ENCODE assay signal across 8 cellular contexts in genomic region chr5:53560028-53560427, GRCh38. TPM values are rescaled to one million over a fixed set of nuclear protein-coding genes. Genes with fewer than 3 reads are reported as not detected.
DNase-seq lines count a peak whose midpoint lies in the region; ATAC-seq and TF ChIP-seq lines count a peak whose summit lies in the region.

No MANE protein-coding gene starts in this region.

- no peak overlapping the region for H3K27ac Mint-ChIP-seq in activated CD4-positive, alpha-beta T cell treated with anti-CD3 and anti-CD28 coated beads for 36 hours
- no peak overlapping the region for H3K27ac Mint-ChIP-seq in activated T-helper 1 cell treated with anti-CD3 and anti-CD28 coated beads, Interleukin-12 subunit alpha, Interleukin-12 subunit beta, Interleukin-2, Interleukin-4 antibody, amounts not matched to agents 30 ng/mL and 10 ng/mL and 1 ng/mL, durations not matched to agents 14 hours and 24 hours and 36 hours

- peaks cover 25% of the 10 kb centered on the region for H3K4me1 Mint-ChIP-seq in activated CD4-positive, alpha-beta T cell treated with anti-CD3 and anti-CD28 coated beads for 36 hours
- H3K4me1 Mint-ChIP-seq in activated T-helper 1 cell treated with anti-CD3 and anti-CD28 coated beads, Interleukin-12 subunit alpha, Interleukin-12 subunit beta, Interleukin-2, Interleukin-4 antibody, amounts not matched to agents 30 ng/mL and 10 ng/mL and 1 ng/mL, durations not matched to agents 14 hours and 24 hours and 36 hours (ENCODE audit: low read depth): peaks cover 17% of the 10 kb centered on the region

- WGBS in suprapubic skin: 16% methylated on average over 5 of the region's 5 CpGs

- ATAC-seq in activated CD4-positive, alpha-beta T cell treated with anti-CD3 and anti-CD28 coated beads for 36 hours: peak; percentile 7
- ATAC-seq in HG03066 (IDR thresholded peaks at IDR 0.05; ENCODE audit: low read depth, unreplicated experiment): peak; percentile 5

- H3K36me3 ChIP-seq in iPS-18a (ENCODE audit: control insufficient read depth, low read depth, low read length): no peaks in the 10 kb centered on the region
- no peaks in the 10 kb centered on the region for H3K36me3 ChIP-seq in suprapubic skin

- peaks cover 6% of the 10 kb centered on the region for H3K9me3 ChIP-seq in iPS-18a (ENCODE audit: control insufficient read depth, low read depth, low read length)
- no peaks in the 10 kb centered on the region for H3K9me3 ChIP-seq in suprapubic skin

- peak overlapping the region; percentile 84 for H3K4me3 Mint-ChIP-seq in activated CD4-positive, alpha-beta T cell treated with anti-CD3 and anti-CD28 coated beads for 36 hours
- H3K4me3 Mint-ChIP-seq in activated T-helper 1 cell treated with anti-CD3 and anti-CD28 coated beads, Interleukin-12 subunit alpha, Interleukin-12 subunit beta, Interleukin-2, Interleukin-4 antibody, amounts not matched to agents 30 ng/mL and 10 ng/mL and 1 ng/mL, durations not matched to agents 14 hours and 24 hours and 36 hours: peak overlapping the region; percentile 95

- POLR2A ChIA-PET in activated CD4-positive, alpha-beta T cell treated with anti-CD3 and anti-CD28 coated beads for 36 hours (lab: Charles Lee): no interaction called here

- H3K9ac ChIP-seq in iPS-18a (ENCODE audit: low read length): peak overlapping the region; percentile 83

- H3K27me3 Mint-ChIP-seq in activated CD4-positive, alpha-beta T cell treated with anti-CD3 and anti-CD28 coated beads for 36 hours: peaks cover 23% of the 10 kb centered on the region
- peaks cover 18% of the 10 kb centered on the region for H3K27me3 Mint-ChIP-seq in activated T-helper 1 cell treated with anti-CD3 and anti-CD28 coated beads, Interleukin-12 subunit alpha, Interleukin-12 subunit beta, Interleukin-2, Interleukin-4 antibody, amounts not matched to agents 30 ng/mL and 10 ng/mL and 1 ng/mL, durations not matched to agents 14 hours and 24 hours and 36 hours (ENCODE audit: insufficient read depth)

- no peak for TF ChIP-seq EP300 in suprapubic skin (IDR thresholded peaks at IDR 0.05)

- peaks cover 8% of the 10 kb centered on the region for H3K36me3 Mint-ChIP-seq in activated CD4-positive, alpha-beta T cell treated with anti-CD3 and anti-CD28 coated beads for 36 hours (ENCODE audit: low read depth)
- H3K36me3 Mint-ChIP-seq in activated T-helper 1 cell treated with anti-CD3 and anti-CD28 coated beads, Interleukin-12 subunit alpha, Interleukin-12 subunit beta, Interleukin-2, Interleukin-4 antibody, amounts not matched to agents 30 ng/mL and 10 ng/mL and 1 ng/mL, durations not matched to agents 14 hours and 24 hours and 36 hours (ENCODE audit: low read depth): no peaks in the 10 kb centered on the region

- no peak for TF ChIP-seq CTCF in suprapubic skin (IDR thresholded peaks at IDR 0.05)

- H3K27me3 ChIP-seq in iPS-18a (ENCODE audit: control insufficient read depth, insufficient read depth, low read length) (no peaks in the 10 kb centered on the region), suprapubic skin (peaks cover 3% of the 10 kb centered on the region)

- intact Hi-C loops in activated CD4-positive, alpha-beta T cell treated with anti-CD3 and anti-CD28 coated beads for 36 hours (cut with DNase I, micrococcal nuclease): loop anchor here (2.0 to 5.0 kb wide), 4 partner anchors 77 to 751 kb away; partner anchors contain the start of genes ARL15 (in 1 of the 2), FST (in 1 of the 2) and MOCS2 (in 1 of the 2)
- intact Hi-C loops in activated T-helper 1 cell treated with anti-CD3 and anti-CD28 coated beads, Interleukin-12 subunit alpha, Interleukin-12 subunit beta, Interleukin-2, Interleukin-4 antibody, amounts not matched to agents 30 ng/mL and 10 ng/mL and 1 ng/mL, durations not matched to agents 14 hours and 24 hours and 36 hours (cut with micrococcal nuclease): loop anchor here (2.0 to 5.0 kb wide), 2 partner anchors 77 to 752 kb away; partner anchors contain the start of gene ARL15

- TF ChIP-seq POLR2A in suprapubic skin (IDR thresholded peaks at IDR 0.05): no peak

- H3K27ac ChIP-seq in iPS-18a (ENCODE audit: low read length): peak overlapping the region; percentile 86
- H3K27ac ChIP-seq in suprapubic skin: no peak overlapping the region

- DNase-seq in activated CD4-positive, alpha-beta T cell treated with anti-CD3 and anti-CD28 coated beads for 36 hours: no peak
- DNase-seq in activated CD4-positive, alpha-beta T cell treated with anti-CD3 and anti-CD28 coated beads, Interleukin-2, amount 50 U/mL, for 1 hour: no peak
- DNase-seq in activated T-helper 1 cell treated with anti-CD3 and anti-CD28 coated beads, Interleukin-12 subunit alpha, Interleukin-12 subunit beta, Interleukin-2, Interleukin-4 antibody, amounts not matched to agents 30 ng/mL and 10 ng/mL and 1 ng/mL, durations not matched to agents 14 hours and 24 hours and 36 hours (ENCODE audit: low spot score): no peak
- DNase-seq in suprapubic skin (ENCODE audit: low spot score in 2 of 2) (no peak), iPS-NIHi11 (ENCODE audit: low spot score) (no peak), NCI-H2107 (lab: John Stamatoyannopoulos, UW) (no peak)

- peaks cover 3% of the 10 kb centered on the region for H3K9me3 Mint-ChIP-seq in activated CD4-positive, alpha-beta T cell treated with anti-CD3 and anti-CD28 coated beads for 36 hours (ENCODE audit: low read depth)
- H3K9me3 Mint-ChIP-seq in activated T-helper 1 cell treated with anti-CD3 and anti-CD28 coated beads, Interleukin-12 subunit alpha, Interleukin-12 subunit beta, Interleukin-2, Interleukin-4 antibody, amounts not matched to agents 30 ng/mL and 10 ng/mL and 1 ng/mL, durations not matched to agents 14 hours and 24 hours and 36 hours: peaks cover 11% of the 10 kb centered on the region

- H3K4me1 ChIP-seq in iPS-18a (ENCODE audit: control insufficient read depth, low read depth, low read length) (peaks cover 7% of the 10 kb centered on the region), suprapubic skin (peaks cover 35% of the 10 kb centered on the region)

- H3K4me3 ChIP-seq in iPS-18a (ENCODE audit: low read length) (peak overlapping the region; percentile 95), suprapubic skin (peak overlapping the region; percentile 92)

- CTCF ChIA-PET in activated CD4-positive, alpha-beta T cell treated with anti-CD3 and anti-CD28 coated beads for 36 hours (lab: Charles Lee): interaction anchor here (0.9 kb wide), 1 partner anchor 14 kb away, joined by 4 read pairs; no protein-coding TSS in a partner anchor

RNA-seq across cellular contexts. Expression of gene NDUFS4, which starts 0.4 kb away (rescaled TPM):
- 10 to 100 TPM; 52.2 to 69.1 TPM for total RNA-seq in activated CD4-positive, alpha-beta T cell treated with anti-CD3 and anti-CD28 coated beads for 36 hours
- 45.8 and 50.4 TPM in 2 replicates for total RNA-seq in activated T-helper 1 cell treated with anti-CD3 and anti-CD28 coated beads, Interleukin-12 subunit alpha, Interleukin-12 subunit beta, Interleukin-2, Interleukin-4 antibody, amounts not matched to agents 30 ng/mL and 10 ng/mL and 1 ng/mL, durations not matched to agents 14 hours and 24 hours and 36 hours
- total RNA-seq in suprapubic skin: 10 to 100 TPM; 64.5 to 77.8 (median 67.5) TPM
